Comparison of ENCODE assay signal across 17 cellular contexts in the genomic region with DNA sequence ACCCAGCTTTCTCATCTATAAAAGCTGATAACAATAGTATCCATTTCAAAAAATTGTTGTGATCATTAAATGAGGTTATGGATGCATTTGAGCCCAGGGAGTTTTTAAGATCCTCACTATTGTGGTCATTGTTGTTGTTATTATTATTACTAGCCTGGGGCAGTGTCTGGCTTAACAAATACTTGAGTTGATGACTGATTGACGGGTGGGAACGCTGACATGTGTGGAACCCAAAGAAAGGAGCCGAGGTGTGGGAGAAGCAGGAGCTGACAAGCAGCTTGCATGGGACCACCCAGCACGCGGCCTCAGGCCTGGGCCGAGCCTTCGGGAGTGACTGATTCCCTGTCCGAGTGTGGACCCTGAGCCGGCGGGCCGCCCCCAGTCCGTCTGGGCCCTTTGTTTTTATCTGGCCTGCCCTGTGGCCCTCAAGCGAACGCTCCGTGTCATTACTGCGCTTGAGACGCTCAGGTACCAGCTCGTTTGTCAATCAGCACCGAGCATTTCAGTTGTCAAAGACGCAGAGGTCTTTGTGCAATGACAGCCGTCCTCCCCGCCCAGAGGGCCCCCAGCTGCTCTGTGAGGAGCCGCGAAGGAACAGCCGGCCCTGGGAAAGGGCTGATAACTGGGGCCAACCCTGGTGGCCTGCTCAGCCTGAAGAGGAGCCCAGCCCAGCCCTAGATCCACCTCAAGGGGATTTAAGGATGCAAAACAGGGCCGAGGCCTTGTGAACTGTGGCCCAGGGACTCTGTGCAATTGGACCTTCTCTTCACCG.
DNase-seq lines count a peak whose midpoint lies in the region; ATAC-seq and TF ChIP-seq lines count a peak whose summit lies in the region.
"Had no signal": no experiment of that assay in that cellular context is flagged by ENCODE, and none has a peak within 500 bp of the region (broad histone marks: within the 10 kb centered on the region; RNA-seq: fewer than 3 reads in every experiment).

No MANE protein-coding gene starts in this region.

- no peak overlapping the region for H2AK5ac ChIP-seq in mesenchymal stem cell (ENCODE audit: low read length, severe bottlenecking)

- no peak overlapping the region for H3K23ac ChIP-seq in mesenchymal stem cell (ENCODE audit: low read length in 2 of 2)

- H3K4me1 ChIP-seq in mesenchymal stem cell (ENCODE audit: control insufficient read depth, insufficient read depth, low read depth, low read length) (peaks cover 2% of the 10 kb centered on the region), sigmoid colon (peaks cover 0 to 17% (median 14%) of the 10 kb centered on the region in 4 donors)
- H3K4me1 ChIP-seq: A549, BE2C, Caco-2 had no signal

- TF ChIP-seq POLR2A in sigmoid colon (IDR thresholded peaks at IDR 0.05), result no peak

- H3K27me3 ChIP-seq in mesenchymal stem cell (ENCODE audit: control insufficient read depth in 1 of 2, insufficient read depth in 1 of 2, low read length in 2 of 2) (peaks cover 0 to 19% of the 10 kb centered on the region in 2 experiments), sigmoid colon (no peaks in the 10 kb centered on the region)
- H3K27me3 ChIP-seq: BE2C had no signal

- intact Hi-C loops in sigmoid colon (cut with DNase I), result no loop called here

- H4K8ac ChIP-seq in mesenchymal stem cell (ENCODE audit: low read length), result peak overlapping the region; percentile 79

- H3K9me3 ChIP-seq in mesenchymal stem cell (ENCODE audit: control insufficient read depth, low read length), result peaks cover 12% of the 10 kb centered on the region
- H3K9me3 ChIP-seq in sigmoid colon, result no peaks in the 10 kb centered on the region
- H3K9me3 ChIP-seq: BE2C had no signal

- DNase-seq in ELF-1 (ENCODE audit: low read depth, low spot score) (peak; percentile 90), HEK293T (ENCODE audit: extremely low spot score) (no peak), mesenchymal stem cell (no peak), sigmoid colon (peak; percentile 53), G401 (ENCODE audit: low spot score) (no peak)
- DNase-seq: BE2C; Caco-2; CD8-positive, alpha-beta memory T cell; DND-41; H7; HFFc6 had no signal

- no peak overlapping the region for H2AFZ ChIP-seq in mesenchymal stem cell (ENCODE audit: low read depth, low read length)
- H2AFZ ChIP-seq: GM23338 had no signal

- POLR2A ChIA-PET in HEK293T (lab: Yijun Ruan, JAX), result no interaction called here

- no peak for TF ChIP-seq EP300 in sigmoid colon (IDR thresholded peaks at IDR 0.05)

- no peak overlapping the region for H3K9ac ChIP-seq in mesenchymal stem cell (ENCODE audit: low read length)

- TF ChIP-seq CTCF in sigmoid colon (IDR thresholded peaks at IDR 0.05), result no peak

- H2BK12ac ChIP-seq in mesenchymal stem cell (ENCODE audit: low read length in 2 of 2), result peak overlapping the region; percentile 87 to 98

- peak overlapping the region in 1 of 2 experiments; percentile 80 for H3K18ac ChIP-seq in mesenchymal stem cell (ENCODE audit: low read depth in 1 of 2, low read length in 2 of 2)

- ATAC-seq in HG03280 (IDR thresholded peaks at IDR 0.05; ENCODE audit: unreplicated experiment) (no peak), esophagus mucosa (no peak)
- ATAC-seq: A549, GM23338, K562 had no signal

- H2BK15ac ChIP-seq in mesenchymal stem cell (ENCODE audit: low read depth, poor library complexity, severe bottlenecking), result peak overlapping the region; percentile 88

- H4K91ac ChIP-seq in mesenchymal stem cell (ENCODE audit: low read length), result peak overlapping the region; percentile 94

- CTCF ChIA-PET in HEK293T (lab: Yijun Ruan, JAX), result interaction anchor here (1.2 kb wide), 1 partner anchor 12 kb away, joined by 3 read pairs; no protein-coding TSS in a partner anchor

- no peak overlapping the region for H2BK5ac ChIP-seq in mesenchymal stem cell (ENCODE audit: low read depth, low read length, poor library complexity, severe bottlenecking)

- no peak overlapping the region for H3K4me2 ChIP-seq in mesenchymal stem cell (ENCODE audit: low read length, poor library complexity, severe bottlenecking)
- H3K4me2 ChIP-seq: A549, GM23338 had no signal

- H3K4ac ChIP-seq in mesenchymal stem cell (ENCODE audit: low read depth in 1 of 2, low read length in 2 of 2), result peak overlapping the region; percentile 42 to 59

- H3K79me1 ChIP-seq in mesenchymal stem cell (replicated peaks; ENCODE audit: low read length, poor library complexity, severe bottlenecking), result no peaks in the 10 kb centered on the region

- no peaks in the 10 kb centered on the region for H3K36me3 ChIP-seq in mesenchymal stem cell (ENCODE audit: control insufficient read depth in 1 of 2, insufficient read depth in 2 of 2, low read depth in 1 of 2, low read length in 2 of 2)
- H3K36me3 ChIP-seq in sigmoid colon, result no peaks in the 10 kb centered on the region
- H3K36me3 ChIP-seq: BE2C had no signal

- no peak overlapping the region for H2BK120ac ChIP-seq in mesenchymal stem cell (ENCODE audit: low read depth, low read length)

- H3K4me3 ChIP-seq in mesenchymal stem cell (ENCODE audit: insufficient read depth in 1 of 2, low read depth in 1 of 2, low read length in 2 of 2) (no peak overlapping the region), sigmoid colon (no peak overlapping the region)
- H3K4me3 ChIP-seq: A549, GM23338, K562 had no signal

- in situ Hi-C loops in G401 (cut with HindIII; ENCODE audit: low sequenced_read_pairs), result no loop called here

- H3K27ac ChIP-seq in mesenchymal stem cell (ENCODE audit: low read length, poor library complexity, severe bottlenecking) (no peak overlapping the region), sigmoid colon (no peak overlapping the region)
- H3K27ac ChIP-seq: A549, HL-60 had no signal

- 92% methylated on average over 27 of the region's 27 CpGs for WGBS in mesenchymal stem cell
- WGBS in sigmoid colon, 2 donors, result 83 to 84% methylated on average over 27 of the region's 27 CpGs

- H3K14ac ChIP-seq in mesenchymal stem cell (ENCODE audit: low read length in 2 of 2), result no peak overlapping the region

TF ChIP-seq in HEK293T, 16 proteins besides CTCF, POLR2A, EP300 and RAD21:
- TF ChIP-seq, protein P1, sequence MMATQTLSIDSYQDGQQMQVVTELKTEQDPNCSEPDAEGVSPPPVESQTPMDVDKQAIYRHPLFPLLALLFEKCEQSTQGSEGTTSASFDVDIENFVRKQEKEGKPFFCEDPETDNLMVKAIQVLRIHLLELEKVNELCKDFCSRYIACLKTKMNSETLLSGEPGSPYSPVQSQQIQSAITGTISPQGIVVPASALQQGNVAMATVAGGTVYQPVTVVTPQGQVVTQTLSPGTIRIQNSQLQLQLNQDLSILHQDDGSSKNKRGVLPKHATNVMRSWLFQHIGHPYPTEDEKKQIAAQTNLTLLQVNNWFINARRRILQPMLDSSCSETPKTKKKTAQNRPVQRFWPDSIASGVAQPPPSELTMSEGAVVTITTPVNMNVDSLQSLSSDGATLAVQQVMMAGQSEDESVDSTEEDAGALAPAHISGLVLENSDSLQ (IDR thresholded peaks at IDR 0.05), result peak; percentile 55
- TF ChIP-seq FOXA1 (IDR thresholded peaks at IDR 0.05), result no peak

Comparison
In these comparisons a context has a peak if more than half of its experiments do, and no peak if none do; other contexts are left out.
1. DNase-seq: peak in ELF-1 (single experiment) and sigmoid colon (single experiment); none in HEK293T (single experiment), mesenchymal stem cell (single experiment) and G401 (single experiment).